Comparison of ENCODE assay signal across 8 cellular contexts in the genomic region with DNA sequence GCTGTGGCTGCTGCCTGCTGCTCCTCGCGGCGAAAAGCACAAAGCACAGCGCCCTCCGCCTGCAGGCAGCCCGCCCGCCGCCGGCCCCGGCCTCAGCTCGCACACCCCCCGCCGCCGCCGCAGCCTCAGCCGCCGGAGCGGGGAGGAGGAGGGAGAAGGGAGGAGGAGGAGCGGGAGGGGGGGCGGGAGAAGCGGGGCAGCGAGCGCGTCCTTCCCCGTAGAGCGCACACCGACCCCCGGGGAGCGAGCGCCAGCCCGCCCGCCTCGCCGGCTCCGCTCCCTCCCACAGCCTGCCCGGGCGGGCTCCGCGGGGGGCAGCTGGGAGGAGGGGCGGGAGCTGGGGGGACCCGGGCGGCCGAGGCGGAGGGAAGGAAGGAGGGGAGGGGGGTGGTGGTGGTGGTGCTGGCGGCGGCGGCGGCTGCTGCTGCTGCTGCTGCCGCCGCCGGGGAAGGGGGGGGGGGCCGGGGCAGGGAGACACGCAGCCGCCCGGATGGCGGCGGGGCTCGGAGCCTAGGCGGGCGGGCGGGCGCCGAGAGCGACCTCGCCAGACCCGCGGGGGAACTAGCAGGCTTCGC. TPM values are rescaled to one million over a fixed set of nuclear protein-coding genes. Genes with fewer than 3 reads are reported as not detected.
DNase-seq lines count a peak whose midpoint lies in the region; FAIRE-seq and TF ChIP-seq lines count a peak whose summit lies in the region.

A gene with protein sequence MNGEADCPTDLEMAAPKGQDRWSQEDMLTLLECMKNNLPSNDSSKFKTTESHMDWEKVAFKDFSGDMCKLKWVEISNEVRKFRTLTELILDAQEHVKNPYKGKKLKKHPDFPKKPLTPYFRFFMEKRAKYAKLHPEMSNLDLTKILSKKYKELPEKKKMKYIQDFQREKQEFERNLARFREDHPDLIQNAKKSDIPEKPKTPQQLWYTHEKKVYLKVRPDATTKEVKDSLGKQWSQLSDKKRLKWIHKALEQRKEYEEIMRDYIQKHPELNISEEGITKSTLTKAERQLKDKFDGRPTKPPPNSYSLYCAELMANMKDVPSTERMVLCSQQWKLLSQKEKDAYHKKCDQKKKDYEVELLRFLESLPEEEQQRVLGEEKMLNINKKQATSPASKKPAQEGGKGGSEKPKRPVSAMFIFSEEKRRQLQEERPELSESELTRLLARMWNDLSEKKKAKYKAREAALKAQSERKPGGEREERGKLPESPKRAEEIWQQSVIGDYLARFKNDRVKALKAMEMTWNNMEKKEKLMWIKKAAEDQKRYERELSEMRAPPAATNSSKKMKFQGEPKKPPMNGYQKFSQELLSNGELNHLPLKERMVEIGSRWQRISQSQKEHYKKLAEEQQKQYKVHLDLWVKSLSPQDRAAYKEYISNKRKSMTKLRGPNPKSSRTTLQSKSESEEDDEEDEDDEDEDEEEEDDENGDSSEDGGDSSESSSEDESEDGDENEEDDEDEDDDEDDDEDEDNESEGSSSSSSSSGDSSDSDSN (minus strand): TSS at position 40 of the 575 bp plus-strand sequence. CDS start 1,446 bp downstream, outside the sequence.

- H2BK5ac ChIP-seq in neuronal stem cell (ENCODE audit: low read length), result peak within 1 kb of the TSS; percentile 98

- no peak within 1 kb of the TSS for H2BK12ac ChIP-seq in neuronal stem cell (ENCODE audit: low read length)

- H3K4me2 ChIP-seq in neuronal stem cell (ENCODE audit: insufficient read depth, low read length, poor library complexity, severe bottlenecking), result peak within 1 kb of the TSS; percentile 69

- H3K9me3 ChIP-seq in HUES48 (ENCODE audit: control insufficient read depth, insufficient read depth, low read length) (no peaks in the 10 kb centered on the region), neuronal stem cell (replicated peaks in 1 of 2; ENCODE audit: control insufficient read depth in 2 of 2, insufficient read depth in 1 of 2, low read depth in 1 of 2, low read length in 2 of 2) (no peaks in the 10 kb centered on the region), tibial nerve (no peaks in the 10 kb centered on the region)

- H2BK120ac ChIP-seq in neuronal stem cell (ENCODE audit: low read depth, low read length), result no peak within 1 kb of the TSS

- no peak for TF ChIP-seq EP300 in tibial nerve (IDR thresholded peaks at IDR 0.05)

- peaks cover 32% of the 10 kb centered on the region for H3K36me3 ChIP-seq in HUES48 (ENCODE audit: control insufficient read depth, insufficient read depth, low read length)
- H3K36me3 ChIP-seq in neuronal stem cell (replicated peaks in 1 of 2; ENCODE audit: control insufficient read depth in 2 of 2, insufficient read depth in 2 of 2, low read length in 2 of 2), result peaks cover 21 to 31% of the 10 kb centered on the region in 2 donors
- peaks cover 0 to 20% (median 15%) of the 10 kb centered on the region in 3 donors for H3K36me3 ChIP-seq in tibial nerve

- peaks cover 12% of the 10 kb centered on the region for H3K79me1 ChIP-seq in neuronal stem cell (ENCODE audit: low read depth, low read length)

- H3K4me1 ChIP-seq in HUES48 (ENCODE audit: control insufficient read depth, insufficient read depth, low read length) (peaks cover 16% of the 10 kb centered on the region), neuronal stem cell (ENCODE audit: control insufficient read depth in 2 of 2, insufficient read depth in 1 of 2, low read depth in 1 of 2, low read length in 2 of 2) (peaks cover 10 to 13% of the 10 kb centered on the region in 2 donors), tibial nerve (peaks cover 4 to 59% (median 38%) of the 10 kb centered on the region in 4 donors)

- TF ChIP-seq CTCF in AG04449 (IDR thresholded peaks at IDR 0.05; ENCODE audit: insufficient read depth, low read length, missing control alignments) (no peak), tibial nerve (IDR thresholded peaks at IDR 0.05) (no peak)

- H3K23ac ChIP-seq in neuronal stem cell (ENCODE audit: low read depth, low read length, poor library complexity), result peak within 1 kb of the TSS; percentile 50

- H3K18ac ChIP-seq in neuronal stem cell (ENCODE audit: low read length), result peak within 1 kb of the TSS; percentile 98

- H3K4me3 ChIP-seq in AG04449 (ENCODE audit: low read depth, low read length) (peak within 1 kb of the TSS; percentile 82), HUES48 (ENCODE audit: low read depth, low read length) (peak within 1 kb of the TSS; percentile 87), neuronal stem cell (ENCODE audit: low read length in 2 of 2) (peak within 1 kb of the TSS; percentile 94 to 98), tibial nerve (peak within 1 kb of the TSS; percentile 76 to 95 (median 81))

- DNase-seq in AG04449 (ENCODE audit: low read depth, low spot score) (no peak), GM19238 (ENCODE audit: insufficient read length, low spot score) (peak; percentile 64), RCC 7860 (ENCODE audit: low spot score) (peak; percentile 47), globus pallidus (ENCODE audit: low spot score) (peak; percentile 81), neuronal stem cell (ENCODE audit: low spot score) (peak; percentile 70), tibial nerve (ENCODE audit: low spot score in 2 of 2) (no peak)
- DNase-seq in activated naive CD4-positive, alpha-beta T cell treated with anti-CD3 and anti-CD28 coated beads, Interleukin-2, amount 50 U/mL, for 16 hours, result peak; percentile 70

- peak within 1 kb of the TSS; percentile 95 for H3K27ac ChIP-seq in HUES48 (ENCODE audit: low read depth, low read length)
- peak within 1 kb of the TSS; percentile 91 for H3K27ac ChIP-seq in neuronal stem cell (replicated peaks; ENCODE audit: low read length)
- peak within 1 kb of the TSS; percentile 95 to 99 (median 98) for H3K27ac ChIP-seq in tibial nerve

- peak within 1 kb of the TSS; percentile 95 for H3K4ac ChIP-seq in neuronal stem cell (ENCODE audit: low read length)

- CTCF ChIA-PET in AG04449 (lab: Yijun Ruan, JAX), result interaction anchor here (0.7 to 4.7 kb wide), 6 partner anchors 10 to 1204 kb away, joined by 3 to 58 read pairs (median 4); partner anchors contain the start of gene GRN

- FAIRE-seq in RCC 7860 (lab: Jason Lieb, UNC), result no peak

- H3K9ac ChIP-seq in HUES48 (ENCODE audit: low read depth, low read length) (peak within 1 kb of the TSS; percentile 95), neuronal stem cell (ENCODE audit: low read depth, low read length, poor library complexity) (peak within 1 kb of the TSS; percentile 100)

- POLR2A ChIA-PET in AG04449 (lab: Yijun Ruan, JAX), result interaction anchor here (0.8 to 3.4 kb wide), 8 partner anchors 10 to 126 kb away, joined by 3 to 18 read pairs (median 4); partner anchors contain the start of gene GRN

- H3K27me3 ChIP-seq in HUES48 (ENCODE audit: control insufficient read depth, insufficient read depth, low read length) (0 out of 2 replicates have a peak, but pooled peaks cover 6% of the 10 kb centered on the region), neuronal stem cell (ENCODE audit: control insufficient read depth in 3 of 3, insufficient read depth in 3 of 3, low read depth in 1 of 3, low read length in 3 of 3) (no peaks in the 10 kb centered on the region), tibial nerve (no peaks in the 10 kb centered on the region)

- WGBS in neuronal stem cell (ENCODE audit: extremely low coverage in 2 of 2, insufficient read length in 2 of 2, insufficient replicate concordance in 1 of 2), 2 donors, result no CpG with 5 or more reads among the region's 68 CpGs
- 0% methylated on average over 7 of the region's 68 CpGs; no CpG with 5 or more reads in 1 of the 2 donors for WGBS in tibial nerve, 2 donors

- no peak within 1 kb of the TSS for H4K91ac ChIP-seq in neuronal stem cell (ENCODE audit: low read depth, low read length, poor library complexity)

- TF ChIP-seq POLR2A in tibial nerve (IDR thresholded peaks at IDR 0.05), result no peak

- H4K8ac ChIP-seq in neuronal stem cell (ENCODE audit: low read depth, low read length), result peak within 1 kb of the TSS; percentile 6

- peak within 1 kb of the TSS; percentile 95 for H3K14ac ChIP-seq in neuronal stem cell (ENCODE audit: low read length)

- peak within 1 kb of the TSS; percentile 90 for H2BK15ac ChIP-seq in neuronal stem cell (ENCODE audit: low read length)

- peak within 1 kb of the TSS; percentile 75 for H2AFZ ChIP-seq in neuronal stem cell (ENCODE audit: low read length)

- peak within 1 kb of the TSS; percentile 96 for H2AK5ac ChIP-seq in neuronal stem cell (ENCODE audit: low read depth, low read length)

RNA-seq across cellular contexts. Expression of the gene that starts here (rescaled TPM):
- 26.7 TPM for polyA plus RNA-seq in neuronal stem cell (2013, experiment 1 of 2)
- 27.4 TPM for polyA plus RNA-seq in neuronal stem cell (2013, experiment 2 of 2)
- 10 to 100 TPM; 65.7 to 71.9 (median 69.3) TPM for total RNA-seq in tibial nerve

Comparison
In these comparisons a context has a peak if more than half of its experiments do, and no peak if none do; other contexts are left out.
1. DNase-seq: peak in GM19238 (single experiment), RCC 7860 (single experiment), activated naive CD4-positive, alpha-beta T cell treated with anti-CD3 and anti-CD28 coated beads, Interleukin-2, amount 50 U/mL, for 16 hours (single experiment), globus pallidus (single experiment) and neuronal stem cell (single experiment); none in AG04449 (single experiment) and tibial nerve (0 of 2).
2. Peak in every context shown above with its lines, with median percentiles within 50 percentile points of each other: H3K4me3 ChIP-seq and H3K27ac ChIP-seq.